In the genomic region with DNA sequence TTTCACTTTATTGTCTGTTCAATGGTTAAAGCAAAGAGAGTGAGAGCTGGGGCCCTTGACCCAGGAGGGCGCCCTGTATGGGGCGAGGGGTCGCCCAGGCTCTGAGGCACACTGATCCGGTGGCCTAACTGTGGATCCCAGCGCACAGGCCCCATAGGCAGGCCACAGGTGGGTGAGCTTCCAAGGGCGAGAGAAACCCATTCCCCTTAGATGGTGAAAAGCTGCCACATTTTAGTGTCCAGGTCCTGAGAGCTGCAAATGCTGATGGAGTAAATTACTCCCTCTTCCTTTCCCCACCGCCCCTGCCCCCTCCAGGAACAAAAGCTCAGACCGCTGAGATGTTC, we compare ENCODE assay signal across 18 cellular contexts. TPM values are rescaled to one million over a fixed set of nuclear protein-coding genes. Genes with fewer than 3 reads are reported as not detected.
DNase-seq lines count a peak whose midpoint lies in the region; ATAC-seq, FAIRE-seq and TF ChIP-seq lines count a peak whose summit lies in the region.
"Had no signal": no experiment of that assay in that cellular context is flagged by ENCODE, and none has a peak within 500 bp of the region (broad histone marks: within the 10 kb centered on the region; RNA-seq: fewer than 3 reads in every experiment).

No MANE protein-coding gene starts in this region.

- H3K9me3 Mint-ChIP-seq in CD4-positive, CD25-positive, alpha-beta regulatory T cell: peaks cover 0 to 9% (median 2%) of the 10 kb centered on the region in 7 donors
- H3K9me3 Mint-ChIP-seq in astrocyte (ENCODE audit: unreplicated experiment): peaks cover 6% of the 10 kb centered on the region
- no peaks in the 10 kb centered on the region for H3K9me3 Mint-ChIP-seq in nephron progenitor cell
- H3K9me3 Mint-ChIP-seq: HFFc6 had no signal

- no peak for FAIRE-seq in astrocyte (lab: Jason Lieb, UNC)
- FAIRE-seq: GM19239 had no signal

- no peaks in the 10 kb centered on the region for H3K9me3 ChIP-seq in CD4-positive, CD25-positive, alpha-beta regulatory T cell (ENCODE audit: control insufficient read depth in 2 of 2, low read length in 2 of 2)
- H3K9me3 ChIP-seq in astrocyte (ENCODE audit: insufficient read depth, low read depth, low read length) (no peaks in the 10 kb centered on the region), smooth muscle cell (replicated peaks; ENCODE audit: low read depth) (no peaks in the 10 kb centered on the region)

- no peaks in the 10 kb centered on the region for H3K79me2 ChIP-seq in astrocyte (ENCODE audit: insufficient read depth, low read length)
- H3K79me2 ChIP-seq in smooth muscle cell (ENCODE audit: low read depth): no peaks in the 10 kb centered on the region

- H4K20me1 ChIP-seq in astrocyte (ENCODE audit: insufficient read depth, low read length) (no peaks in the 10 kb centered on the region), smooth muscle cell (ENCODE audit: low read depth) (no peaks in the 10 kb centered on the region)

- peak overlapping the region; percentile 2 for H3K4me2 ChIP-seq in astrocyte (ENCODE audit: low read length)
- H3K4me2 ChIP-seq in smooth muscle cell: no peak overlapping the region
- H3K4me2 ChIP-seq: KMS-11 had no signal

- H3K27ac ChIP-seq in CD4-positive, CD25-positive, alpha-beta regulatory T cell (ENCODE audit: insufficient read depth, low read length, poor library complexity, severe bottlenecking): no peak overlapping the region
- no peak overlapping the region for H3K27ac ChIP-seq in astrocyte (ENCODE audit: low read depth, low read length)
- H3K27ac ChIP-seq in smooth muscle cell (ENCODE audit: low read depth): no peak overlapping the region
- H3K27ac ChIP-seq: KMS-11 had no signal

- POLR2A ChIA-PET in GM10248 (lab: Yijun Ruan, JAX): no interaction called here

- CTCF ChIA-PET in GM10248 (lab: Yijun Ruan, JAX): interaction anchor here (1.6 to 12.3 kb wide), 3 partner anchors 18 to 408 kb away, joined by 5 to 162 read pairs (median 6); no protein-coding TSS in a partner anchor

- no peak overlapping the region for H3K4me3 ChIP-seq in CD4-positive, CD25-positive, alpha-beta regulatory T cell (ENCODE audit: low read depth, low read length)
- no peak overlapping the region for H3K4me3 ChIP-seq in astrocyte (ENCODE audit: insufficient read depth, low read depth, low read length)
- H3K4me3 ChIP-seq in smooth muscle cell: no peak overlapping the region

- ATAC-seq in CD4-positive, CD25-positive, alpha-beta regulatory T cell (ENCODE audit: low read depth in 2 of 2): no peak
- ATAC-seq in HG03039 (IDR thresholded peaks at IDR 0.05; ENCODE audit: unreplicated experiment): no peak
- ATAC-seq: PC-3 had no signal

- H3K36me3 ChIP-seq in CD4-positive, CD25-positive, alpha-beta regulatory T cell (ENCODE audit: control insufficient read depth, insufficient read depth, low read length): no peaks in the 10 kb centered on the region
- no peaks in the 10 kb centered on the region for H3K36me3 ChIP-seq in astrocyte (ENCODE audit: insufficient read depth, low read length)
- H3K36me3 ChIP-seq in smooth muscle cell (ENCODE audit: low read depth): no peaks in the 10 kb centered on the region

- no peaks in the 10 kb centered on the region for H3F3A ChIP-seq in smooth muscle cell (ENCODE audit: low read depth)

- H3K27me3 Mint-ChIP-seq in CD4-positive, CD25-positive, alpha-beta regulatory T cell: peaks cover 85% of the 10 kb centered on the region
- H3K27me3 Mint-ChIP-seq in astrocyte (ENCODE audit: low read depth, unreplicated experiment) (peaks cover 49% of the 10 kb centered on the region), nephron progenitor cell (ENCODE audit: low read depth, poor library complexity) (peaks cover 78% of the 10 kb centered on the region)

- H3K36me3 Mint-ChIP-seq in CD4-positive, CD25-positive, alpha-beta regulatory T cell: peaks cover 6% of the 10 kb centered on the region
- H3K36me3 Mint-ChIP-seq in astrocyte (ENCODE audit: low read depth, unreplicated experiment) (no peaks in the 10 kb centered on the region), nephron progenitor cell (ENCODE audit: low read depth) (no peaks in the 10 kb centered on the region)

- H3K27me3 ChIP-seq in CD4-positive, CD25-positive, alpha-beta regulatory T cell (ENCODE audit: control insufficient read depth, insufficient read depth, low read length): peaks cover 36% of the 10 kb centered on the region
- peaks cover 35% of the 10 kb centered on the region for H3K27me3 ChIP-seq in astrocyte (ENCODE audit: insufficient read depth, low read length)
- H3K27me3 ChIP-seq in smooth muscle cell (ENCODE audit: low read depth): peaks cover 64% of the 10 kb centered on the region

- H2AFZ ChIP-seq in astrocyte (ENCODE audit: low read depth, low read length) (no peak overlapping the region), smooth muscle cell (ENCODE audit: low read depth) (no peak overlapping the region)

- H3K4me3 Mint-ChIP-seq in CD4-positive, CD25-positive, alpha-beta regulatory T cell: peak overlapping the region; percentile 12 to 74 (median 26)
- H3K4me3 Mint-ChIP-seq in astrocyte (ENCODE audit: unreplicated experiment) (no peak overlapping the region), nephron progenitor cell (peak overlapping the region; percentile 28)

- DNase-seq in CD4-positive, CD25-positive, alpha-beta regulatory T cell: no peak
- DNase-seq in GM10248 (ENCODE audit: extremely low spot score): peak; percentile 13
- DNase-seq in astrocyte (ENCODE audit: low read depth): no peak
- DNase-seq in nephron progenitor cell: no peak
- DNase-seq in smooth muscle cell (lab: John Stamatoyannopoulos, UW; ENCODE audit: unreplicated experiment): no peak
- DNase-seq in stimulated activated CD4-positive, alpha-beta T cell treated with anti-CD3 and anti-CD28 coated beads, Interleukin-4, amount 100 ng/mL, for 1 hour: no peak
- DNase-seq: DMS 273 treated with DMSO at 0.1 percent for 48 hours, GOT3, HFFc6, NCI-H1092, NCI-H1694, NCI-H2107, NCI-H226, NCI-H526, PC-3 had no signal

- no peak overlapping the region for H3K27ac Mint-ChIP-seq in CD4-positive, CD25-positive, alpha-beta regulatory T cell
- H3K27ac Mint-ChIP-seq in astrocyte (ENCODE audit: unreplicated experiment) (no peak overlapping the region), nephron progenitor cell (no peak overlapping the region)
- H3K27ac Mint-ChIP-seq: HFFc6 had no signal

- peaks cover 10 to 41% (median 24%) of the 10 kb centered on the region in 4 donors for H3K4me1 Mint-ChIP-seq in CD4-positive, CD25-positive, alpha-beta regulatory T cell
- H3K4me1 Mint-ChIP-seq in astrocyte (ENCODE audit: low read depth, unreplicated experiment) (no peaks in the 10 kb centered on the region), nephron progenitor cell (peaks cover 21% of the 10 kb centered on the region)

- peaks cover 24% of the 10 kb centered on the region for H3K4me1 ChIP-seq in CD4-positive, CD25-positive, alpha-beta regulatory T cell (ENCODE audit: control insufficient read depth, insufficient read depth, low read length, poor library complexity, severe bottlenecking)
- H3K4me1 ChIP-seq in astrocyte (ENCODE audit: insufficient read depth, low read length): peaks cover 6% of the 10 kb centered on the region
- peaks cover 10% of the 10 kb centered on the region for H3K4me1 ChIP-seq in smooth muscle cell (ENCODE audit: low read depth)

- H3K9ac ChIP-seq in astrocyte (ENCODE audit: low read length) (no peak overlapping the region), smooth muscle cell (ENCODE audit: low read depth) (no peak overlapping the region)
- H3K9ac ChIP-seq: KMS-11 had no signal

- TF ChIP-seq CTCF in GM10248 (IDR thresholded peaks at IDR 0.05; ENCODE audit: control extremely low read depth, extremely low read depth, low read depth, missing control alignments): no peak
- no peak for TF ChIP-seq CTCF in astrocyte (IDR thresholded peaks at IDR 0.05; ENCODE audit: insufficient read depth, low read depth, low read length)
- TF ChIP-seq CTCF in nephron progenitor cell (IDR thresholded peaks at IDR 0.05): no peak
- no peak for TF ChIP-seq CTCF in smooth muscle cell (IDR thresholded peaks at IDR 0.05; ENCODE audit: borderline replicate concordance, insufficient read depth, poor library complexity, severe bottlenecking)

- 65% methylated on average over 8 of the region's 8 CpGs for WGBS in smooth muscle cell (ENCODE audit: low lambda C conversion rate)

RNA-seq across cellular contexts. Expression of gene DLX2, which starts 5.9 kb away (rescaled TPM):
- 0.47 TPM for total RNA-seq in CD4-positive, CD25-positive, alpha-beta regulatory T cell
- polyA plus RNA-seq in CD4-positive, CD25-positive, alpha-beta regulatory T cell: not detected
- total RNA-seq in astrocyte: 2.1 and 2.2 TPM in 2 replicates
- 1.9 and 3.6 TPM in 2 replicates for total RNA-seq in smooth muscle cell
- polyA plus RNA-seq in smooth muscle cell: 1.9 and 8.5 TPM in 2 replicates

RNA-seq across cellular contexts. Expression of gene DLX1, which starts 23.3 kb away (rescaled TPM):
- not detected for total RNA-seq in CD4-positive, CD25-positive, alpha-beta regulatory T cell
- polyA plus RNA-seq in CD4-positive, CD25-positive, alpha-beta regulatory T cell: not detected
- total RNA-seq in astrocyte (0.27 TPM in 1 of 2 replicates, not detected in the other), smooth muscle cell (2.0 and 3.5 TPM in 2 replicates)
- 3.3 and 8.0 TPM in 2 replicates for polyA plus RNA-seq in smooth muscle cell
